19 cellular contexts compared by ENCODE assay signal in genomic region chr11:46455816-46456215, GRCh38.
DNase-seq lines count a peak whose midpoint lies in the region; ATAC-seq, FAIRE-seq and TF ChIP-seq lines count a peak whose summit lies in the region.
"Had no signal": no experiment of that assay in that cellular context is flagged by ENCODE, and none has a peak within 500 bp of the region (broad histone marks: within the 10 kb centered on the region; RNA-seq: fewer than 3 reads in every experiment).

No MANE protein-coding gene starts in this region.

- no peak for FAIRE-seq in RCC 7860 (lab: Jason Lieb, UNC)
- FAIRE-seq: HTR-8/SVneo had no signal

- peak overlapping the region; percentile 13 for H3K27ac ChIP-seq in ectodermal cell (ENCODE audit: insufficient read depth, low read depth, low read length, poor library complexity, severe bottlenecking)
- H3K27ac ChIP-seq: 22Rv1 had no signal

- DNase-seq in NCI-H1105 treated with DMSO at 0.1 percent for 48 hours (lab: John Stamatoyannopoulos, UW) (peak; percentile 31), NCI-H1105 (lab: John Stamatoyannopoulos, UW) (no peak), GM06990 (ENCODE audit: extremely low read depth, insufficient read length) (peak; percentile 11), NCI-H1930 (lab: John Stamatoyannopoulos, UW) (peak; percentile 30 to 43), NOMO-1 treated with DMSO at 0.1 percent for 48 hours (lab: John Stamatoyannopoulos, UW; ENCODE audit: unreplicated experiment) (no peak), RCC 7860 (ENCODE audit: low spot score) (no peak)
- DNase-seq: AML-193, DMS79, Kasumi-1, MG63, NCI-H1092, NCI-H187, NCI-H345, NCI-H524 treated with DMSO at 0.1 percent for 48 hours, Right ventricle myocardium superior had no signal

- H3K36me3 ChIP-seq in GM06990 (ENCODE audit: control insufficient read depth, insufficient read depth, low read length) (no peaks in the 10 kb centered on the region), ectodermal cell (ENCODE audit: control insufficient read depth, insufficient read depth, low read length) (no peaks in the 10 kb centered on the region)
- H3K36me3 ChIP-seq: MG63 had no signal

- H3K9me3 ChIP-seq in ectodermal cell (ENCODE audit: control insufficient read depth, low read length): no peaks in the 10 kb centered on the region
- H3K9me3 ChIP-seq: MG63 had no signal

- H3K4me3 ChIP-seq in GM06990 (replicated peaks; ENCODE audit: low read depth, low read length): no peak overlapping the region
- no peak overlapping the region for H3K4me3 ChIP-seq in ectodermal cell (ENCODE audit: insufficient read depth, low read depth, low read length)
- H3K4me3 ChIP-seq: MG63 had no signal

- H3K27me3 ChIP-seq in GM06990 (replicated peaks; ENCODE audit: control insufficient read depth, insufficient read depth, low read length): no peaks in the 10 kb centered on the region
- H3K27me3 ChIP-seq in ectodermal cell (ENCODE audit: control insufficient read depth, insufficient read depth, low read length, poor library complexity, severe bottlenecking): no peaks in the 10 kb centered on the region
- H3K27me3 ChIP-seq: MG63 had no signal

- no peak for ATAC-seq in HG02763 (IDR thresholded peaks at IDR 0.05; ENCODE audit: unreplicated experiment)

- H3K4me1 ChIP-seq in ectodermal cell (ENCODE audit: control insufficient read depth, insufficient read depth, low read length): peaks cover 38% of the 10 kb centered on the region

- TF ChIP-seq CTCF in GM06990 (IDR thresholded peaks at IDR 0.05; ENCODE audit: insufficient read depth, low read length, poor library complexity, severe bottlenecking): no peak

- 90% methylated on average over 1 of the region's 1 CpG; no CpG with 5 or more reads in 1 of the 2 experiments for WGBS in ectodermal cell, 2 experiments

Comparison
In these comparisons a context has a peak if more than half of its experiments do, and no peak if none do; other contexts are left out.
1. DNase-seq: peak in NCI-H1105 treated with DMSO at 0.1 percent for 48 hours (single experiment), GM06990 (single experiment) and NCI-H1930 (2 of 2); none in NCI-H1105 (single experiment), NOMO-1 treated with DMSO at 0.1 percent for 48 hours (single experiment) and RCC 7860 (single experiment).